Comparison of ENCODE assay signal across 15 cellular contexts in the genomic region with DNA sequence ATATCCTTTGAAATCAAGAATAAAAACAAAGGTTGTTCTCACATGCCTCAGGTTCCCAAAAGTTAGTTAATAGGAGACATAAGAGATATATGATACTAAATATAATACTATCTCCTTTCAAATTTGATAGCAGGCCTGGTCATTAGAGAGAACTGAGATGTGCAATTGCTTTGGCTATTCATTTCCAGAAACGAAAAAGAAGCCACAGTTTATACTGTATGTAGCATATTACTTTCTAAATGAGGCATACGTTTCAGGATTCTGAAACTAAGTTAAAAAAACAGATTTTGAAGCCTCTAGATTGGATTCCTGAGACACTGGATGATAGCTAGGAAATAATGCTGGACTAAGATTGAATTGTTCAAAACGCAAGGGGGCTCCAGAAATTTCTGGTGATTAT. TPM values are rescaled to one million over a fixed set of nuclear protein-coding genes. Genes with fewer than 3 reads are reported as not detected.
DNase-seq lines count a peak whose midpoint lies in the region; ATAC-seq and TF ChIP-seq lines count a peak whose summit lies in the region.
"Had no signal": no experiment of that assay in that cellular context is flagged by ENCODE, and none has a peak within 500 bp of the region (broad histone marks: within the 10 kb centered on the region; RNA-seq: fewer than 3 reads in every experiment).

No MANE protein-coding gene starts in this region.

- H3K79me2 ChIP-seq in PC-3 (ENCODE audit: low read length): no peaks in the 10 kb centered on the region

- H3K36me3 Mint-ChIP-seq in activated B cell treated with CpG ODN at 0.5 μM for 24 hours (ENCODE audit: low read depth): no peaks in the 10 kb centered on the region
- H3K36me3 Mint-ChIP-seq: activated naive CD8-positive, alpha-beta T cell treated with anti-CD3 and anti-CD28 coated beads, Interleukin-2, amount 10 ng/mL, durations not matched to agents 7 days and 5 days had no signal

- H4K20me1 ChIP-seq in PC-3 (ENCODE audit: low read length): no peaks in the 10 kb centered on the region

- H3K27me3 ChIP-seq in PC-3 (ENCODE audit: low read length) (no peaks in the 10 kb centered on the region), heart right ventricle (no peaks in the 10 kb centered on the region), esophagus squamous epithelium (no peaks in the 10 kb centered on the region)

- H3K36me3 ChIP-seq in PC-3 (ENCODE audit: low read depth, low read length) (no peaks in the 10 kb centered on the region), heart right ventricle (no peaks in the 10 kb centered on the region), esophagus squamous epithelium (no peaks in the 10 kb centered on the region)
- H3K36me3 ChIP-seq: lower lobe of right lung had no signal

- no peak overlapping the region for H3K4me2 ChIP-seq in PC-3 (ENCODE audit: low read length)

- H2AFZ ChIP-seq in PC-3 (ENCODE audit: low read length): no peak overlapping the region

- POLR2A ChIA-PET in activated B cell treated with CpG ODN at 0.5 μM for 24 hours (lab: Charles Lee): no interaction called here
- POLR2A ChIA-PET in PC-3 (lab: Charles Lee; ENCODE audit: unreplicated experiment): no interaction called here

- intact Hi-C loops in activated B cell treated with CpG ODN at 0.5 μM for 24 hours (cut with micrococcal nuclease) (loop anchor here (5.0 to 10.0 kb wide), 2 partner anchors 725 to 1042 kb away; partner anchors contain the start of genes DNAJC10 and NCKAP1), PC-3 (cut with micrococcal nuclease) (no loop called here), heart right ventricle (cut with DNase I) (loop anchor here in 2 of 10 donors (10.0 kb wide), 2 partner anchors 52 to 62 kb away; no protein-coding TSS in a partner anchor), esophagus squamous epithelium (cut with DNase I) (no loop called here)

- ATAC-seq in GM18868 (IDR thresholded peaks at IDR 0.05; ENCODE audit: unreplicated experiment): peak; percentile 77
- ATAC-seq in GM21529 (IDR thresholded peaks at IDR 0.05; ENCODE audit: unreplicated experiment): peak; percentile 87
- ATAC-seq in HG03095 (IDR thresholded peaks at IDR 0.05; ENCODE audit: unreplicated experiment): peak; percentile 71
- ATAC-seq in activated B cell treated with CpG ODN at 0.5 μM for 24 hours (ENCODE audit: low read depth): peak; percentile 22
- ATAC-seq in PC-3: no peak
- ATAC-seq in heart right ventricle: no peak
- ATAC-seq: activated CD4-positive, alpha-beta T cell treated with anti-CD3 and anti-CD28 coated beads for 36 hours; lower lobe of right lung had no signal

- H3K4me3 ChIP-seq in PC-3 (ENCODE audit: low read length): no peak overlapping the region
- peak overlapping the region in 1 of 10 donors; percentile 16 for H3K4me3 ChIP-seq in heart right ventricle
- no peak overlapping the region for H3K4me3 ChIP-seq in esophagus squamous epithelium
- H3K4me3 ChIP-seq: lower lobe of right lung had no signal

- no TSS peak for BruUV-seq in PC-3 (replicated peaks; lab: Mats Ljungman, UMichigan)

- H3K27ac Mint-ChIP-seq in activated B cell treated with CpG ODN at 0.5 μM for 24 hours: no peak overlapping the region
- H3K27ac Mint-ChIP-seq: activated CD4-positive, alpha-beta T cell treated with anti-CD3 and anti-CD28 coated beads for 36 hours; activated naive CD8-positive, alpha-beta T cell treated with anti-CD3 and anti-CD28 coated beads, Interleukin-2, amount 10 ng/mL, durations not matched to agents 7 days and 5 days had no signal

- peaks cover 5% of the 10 kb centered on the region; the same call in 1 of the 2 replicates for H3K4me1 ChIP-seq in PC-3 (ENCODE audit: insufficient read depth, low read length)
- peaks cover 0 to 31% (median 8%) of the 10 kb centered on the region in 9 donors for H3K4me1 ChIP-seq in heart right ventricle
- no peaks in the 10 kb centered on the region for H3K4me1 ChIP-seq in esophagus squamous epithelium
- H3K4me1 ChIP-seq: lower lobe of right lung had no signal

- H3K27me3 Mint-ChIP-seq in activated B cell treated with CpG ODN at 0.5 μM for 24 hours: no peaks in the 10 kb centered on the region
- H3K27me3 Mint-ChIP-seq: activated CD4-positive, alpha-beta T cell treated with anti-CD3 and anti-CD28 coated beads for 36 hours had no signal

- no peak overlapping the region for H3K9ac ChIP-seq in PC-3 (ENCODE audit: low read length)

- WGBS in heart right ventricle, 2 donors: 40 to 51% methylated on average over 3 of the region's 3 CpGs
- WGBS in esophagus squamous epithelium, 2 donors: 64 to 69% methylated on average over 3 of the region's 3 CpGs

- TF ChIP-seq POLR2A in esophagus squamous epithelium (IDR thresholded peaks at IDR 0.05): no peak

- H3K4me3 Mint-ChIP-seq in activated B cell treated with CpG ODN at 0.5 μM for 24 hours: peak overlapping the region; percentile 28
- H3K4me3 Mint-ChIP-seq: activated CD4-positive, alpha-beta T cell treated with anti-CD3 and anti-CD28 coated beads for 36 hours; activated naive CD8-positive, alpha-beta T cell treated with anti-CD3 and anti-CD28 coated beads, Interleukin-2, amount 10 ng/mL, durations not matched to agents 7 days and 5 days had no signal

- H3F3A ChIP-seq in PC-3 (ENCODE audit: low read length, unreplicated experiment): no peaks in the 10 kb centered on the region

- no peak for TF ChIP-seq CTCF in activated B cell treated with CpG ODN at 0.5 μM for 24 hours (IDR thresholded peaks at IDR 0.05)
- no peak for TF ChIP-seq CTCF in PC-3 (conservative IDR thresholded peaks at IDR 0.05; ENCODE audit: low read depth, low read length)
- TF ChIP-seq CTCF in heart right ventricle (IDR thresholded peaks at IDR 0.05): no peak
- TF ChIP-seq CTCF in esophagus squamous epithelium (IDR thresholded peaks at IDR 0.05): no peak

- DNase-seq in activated B cell treated with CpG ODN at 0.5 μM for 24 hours (no peak), PC-3 (no peak), heart right ventricle (no peak), esophagus squamous epithelium (lab: John Stamatoyannopoulos, UW) (no peak), cerebellar cortex (ENCODE audit: low spot score) (no peak)
- DNase-seq: activated CD4-positive, alpha-beta T cell treated with anti-CD3 and anti-CD28 coated beads for 36 hours; activated naive CD8-positive, alpha-beta T cell treated with anti-CD3 and anti-CD28 coated beads, Interleukin-2, amount 10 ng/mL, durations not matched to agents 7 days and 5 days; COR-L47; head of caudate nucleus; KBM-7; lower lobe of right lung; NCI-H2227 treated with DMSO at 0.1 percent for 48 hours had no signal

- H3K27ac ChIP-seq in PC-3 (ENCODE audit: low read length) (no peak overlapping the region), heart right ventricle (peak overlapping the region in 3 of 10 donors; percentile 43 to 66 (median 49)), esophagus squamous epithelium (no peak overlapping the region)
- H3K27ac ChIP-seq: lower lobe of right lung had no signal

- CTCF ChIA-PET in activated B cell treated with CpG ODN at 0.5 μM for 24 hours (lab: Charles Lee): no interaction called here
- CTCF ChIA-PET in PC-3 (lab: Charles Lee): no interaction called here

- H3K4me1 Mint-ChIP-seq in activated B cell treated with CpG ODN at 0.5 μM for 24 hours: peaks cover 34% of the 10 kb centered on the region
- H3K4me1 Mint-ChIP-seq: activated naive CD8-positive, alpha-beta T cell treated with anti-CD3 and anti-CD28 coated beads, Interleukin-2, amount 10 ng/mL, durations not matched to agents 7 days and 5 days had no signal

- H3K9me2 ChIP-seq in PC-3 (replicated peaks; ENCODE audit: low read length): no peaks in the 10 kb centered on the region

- no peaks in the 10 kb centered on the region for H3K9me3 Mint-ChIP-seq in activated B cell treated with CpG ODN at 0.5 μM for 24 hours
- H3K9me3 Mint-ChIP-seq: activated naive CD8-positive, alpha-beta T cell treated with anti-CD3 and anti-CD28 coated beads, Interleukin-2, amount 10 ng/mL, durations not matched to agents 7 days and 5 days had no signal

- H3K9me3 ChIP-seq in PC-3 (ENCODE audit: low read length): no peaks in the 10 kb centered on the region
- no peaks in the 10 kb centered on the region for H3K9me3 ChIP-seq in heart right ventricle
- no peaks in the 10 kb centered on the region for H3K9me3 ChIP-seq in esophagus squamous epithelium
- H3K9me3 ChIP-seq: lower lobe of right lung had no signal

RNA-seq across cellular contexts. Expression of gene PPP1R1C, which starts 7.1 kb away (rescaled TPM):
- total RNA-seq in activated B cell treated with CpG ODN at 0.5 μM for 24 hours (not detected in 2 replicates), PC-3 (2014; rRNA removed) (1.4 and 1.5 TPM in 2 replicates), heart right ventricle (10 to 100 TPM; 22.5 to 45.5 (median 33.9) TPM), esophagus squamous epithelium (1 to 10 TPM in 2 of 4 donors, not detected in 2; 1.1 to 9.2 TPM)
- 10 to 100 TPM in 1 of 2 donors, 1 to 10 TPM in 1; 4.9 to 20.9 TPM for polyA plus RNA-seq in heart right ventricle
- total RNA-seq: activated CD4-positive, alpha-beta T cell treated with anti-CD3 and anti-CD28 coated beads for 36 hours; activated naive CD8-positive, alpha-beta T cell treated with anti-CD3 and anti-CD28 coated beads, Interleukin-2, amount 10 ng/mL, durations not matched to agents 7 days and 5 days had no signal

Comparison
In these comparisons a context has a peak if more than half of its experiments do, and no peak if none do; other contexts are left out.
1. ATAC-seq: peak in GM18868 (single experiment), GM21529 (single experiment), HG03095 (single experiment) and activated B cell treated with CpG ODN at 0.5 μM for 24 hours (single experiment); none in PC-3 (single experiment) and heart right ventricle (0 of 8).